7 cellular contexts compared by ENCODE assay signal in genomic region chr3:108589998-108590323, GRCh38. TPM values are rescaled to one million over a fixed set of nuclear protein-coding genes. Genes with fewer than 3 reads are reported as not detected.
DNase-seq lines count a peak whose midpoint lies in the region; ATAC-seq and FAIRE-seq lines count a peak whose summit lies in the region.

No MANE protein-coding gene starts in this region.

- H3K27ac Mint-ChIP-seq in activated naive CD4-positive, alpha-beta T cell treated with anti-CD3 and anti-CD28 coated beads, Interleukin-2, amount 50 U/mL, for 72 hours: peak overlapping the region; percentile 99

- peak overlapping the region; percentile 99 for H3K4me3 ChIP-seq in HUES48 (ENCODE audit: low read depth, low read length)
- peak overlapping the region; percentile 94 for H3K4me3 ChIP-seq in iPS-18c (ENCODE audit: insufficient read depth, low read depth, low read length)
- H3K4me3 ChIP-seq in stomach smooth muscle (ENCODE audit: low read length in 2 of 2): peak overlapping the region; percentile 78 to 89

- H3K36me3 Mint-ChIP-seq in activated naive CD4-positive, alpha-beta T cell treated with anti-CD3 and anti-CD28 coated beads, Interleukin-2, amount 50 U/mL, for 72 hours: peaks cover 17 to 25% of the 10 kb centered on the region in 2 donors

- DNase-seq in activated naive CD4-positive, alpha-beta T cell treated with anti-CD3 and anti-CD28 coated beads, Interleukin-2, amount 50 U/mL, for 72 hours (ENCODE audit: low spot score in 2 of 2): no peak
- DNase-seq in HTR-8/SVneo (ENCODE audit: insufficient read length, low spot score): no peak
- DNase-seq in SHP77 (lab: John Stamatoyannopoulos, UW): no peak
- DNase-seq in Ammon's horn (ENCODE audit: low spot score): no peak

- no peaks in the 10 kb centered on the region for H3K9me3 Mint-ChIP-seq in activated naive CD4-positive, alpha-beta T cell treated with anti-CD3 and anti-CD28 coated beads, Interleukin-2, amount 50 U/mL, for 72 hours

- H3K27ac ChIP-seq in HUES48 (ENCODE audit: low read depth, low read length) (peak overlapping the region; percentile 100), stomach smooth muscle (ENCODE audit: low read length) (peak overlapping the region; percentile 79)

- FAIRE-seq in HTR-8/SVneo (lab: Jason Lieb, UNC): no peak

- H3K9me3 ChIP-seq in HUES48 (ENCODE audit: control insufficient read depth, insufficient read depth, low read length) (no peaks in the 10 kb centered on the region), iPS-18c (ENCODE audit: control insufficient read depth, insufficient read depth, low read length) (no peaks in the 10 kb centered on the region), stomach smooth muscle (ENCODE audit: control insufficient read depth in 2 of 2, low read length in 2 of 2) (no peaks in the 10 kb centered on the region)

- H3K9ac ChIP-seq in HUES48 (ENCODE audit: low read depth, low read length) (peak overlapping the region; percentile 98), stomach smooth muscle (ENCODE audit: low read length in 2 of 2) (peak overlapping the region; percentile 93 to 96)

- peaks cover 23% of the 10 kb centered on the region for H3K4me1 ChIP-seq in HUES48 (ENCODE audit: control insufficient read depth, insufficient read depth, low read length)
- peaks cover 4% of the 10 kb centered on the region for H3K4me1 ChIP-seq in stomach smooth muscle (ENCODE audit: control insufficient read depth, insufficient read depth, low read length)

- H3K36me3 ChIP-seq in HUES48 (ENCODE audit: control insufficient read depth, insufficient read depth, low read length): peaks cover 8% of the 10 kb centered on the region
- H3K36me3 ChIP-seq in stomach smooth muscle (ENCODE audit: control insufficient read depth in 2 of 2, insufficient read depth in 2 of 2, low read length in 2 of 2): no peaks in the 10 kb centered on the region

- H3K27me3 ChIP-seq in HUES48 (ENCODE audit: control insufficient read depth, insufficient read depth, low read length): no peaks in the 10 kb centered on the region
- H3K27me3 ChIP-seq in stomach smooth muscle (ENCODE audit: control insufficient read depth in 1 of 2, insufficient read depth in 2 of 2, low read length in 2 of 2): no peaks in the 10 kb centered on the region

- no peak for ATAC-seq in activated naive CD4-positive, alpha-beta T cell treated with anti-CD3 and anti-CD28 coated beads, Interleukin-2, amount 50 U/mL, for 72 hours

RNA-seq across cellular contexts. Expression of gene DZIP3, which starts 0.4 kb away (rescaled TPM):
- total RNA-seq in activated naive CD4-positive, alpha-beta T cell treated with anti-CD3 and anti-CD28 coated beads, Interleukin-2, amount 50 U/mL, for 72 hours: 10 to 100 TPM; 13.9 to 20.0 TPM

RNA-seq across cellular contexts. Expression of gene CIP2A, which starts 0.7 kb away (rescaled TPM):
- total RNA-seq in activated naive CD4-positive, alpha-beta T cell treated with anti-CD3 and anti-CD28 coated beads, Interleukin-2, amount 50 U/mL, for 72 hours: 10 to 100 TPM; 48.3 to 53.4 TPM
